Comparison of ENCODE assay signal across 21 cellular contexts in the genomic region with DNA sequence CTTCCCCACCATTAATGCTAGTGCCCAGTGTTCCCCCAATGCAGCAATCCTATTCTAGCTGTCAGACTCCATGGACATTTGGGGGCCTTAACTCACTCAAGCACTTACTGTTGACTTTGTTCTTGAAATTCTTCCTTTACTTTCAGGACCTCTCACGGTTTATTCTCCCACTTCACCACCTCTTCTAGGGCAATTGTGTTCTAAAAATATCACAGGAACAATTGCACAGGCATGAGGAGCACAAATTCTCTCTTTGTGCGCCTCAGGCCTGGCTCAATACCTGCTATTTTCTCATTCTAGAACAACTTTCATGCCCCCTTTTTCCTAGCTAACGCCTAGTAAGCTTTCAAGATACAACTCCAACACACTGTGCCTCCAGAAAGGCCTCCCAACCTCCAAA. TPM values are rescaled to one million over a fixed set of nuclear protein-coding genes. Genes with fewer than 3 reads are reported as not detected.
A peak's percentile ranks its signal among the peaks of the same experiment; 100 is the strongest.
DNase-seq lines count a peak whose midpoint lies in the region; ATAC-seq and TF ChIP-seq lines count a peak whose summit lies in the region.
"Had no signal": no experiment of that assay in that cellular context is flagged by ENCODE, and none has a peak within 500 bp of the region (broad histone marks: within the 10 kb centered on the region; RNA-seq: fewer than 3 reads in every experiment).

No MANE protein-coding gene starts in this region.

- no peak for TF ChIP-seq POLR2A in thyroid gland (IDR thresholded peaks at IDR 0.05)

- WGBS in heart right ventricle, 2 donors, result 50 to 56% methylated on average over 3 of the region's 3 CpGs
- WGBS in thyroid gland, 2 donors, result 31 to 42% methylated on average over 3 of the region's 3 CpGs

- DNase-seq in Right ventricle myocardium superior, result no peak
- DNase-seq in left cardiac atrium, result no peak
- no peak for DNase-seq in heart right ventricle
- no peak for DNase-seq in left ventricle myocardium superior
- peak; percentile 26 to 39 for DNase-seq in thyroid gland
- DNase-seq in kidney tubule cell (ENCODE audit: low spot score), result no peak
- DNase-seq: ACHN; BE2C; C1 segment of cervical spinal cord; CD4-positive, CD25-positive, alpha-beta regulatory T cell; CD8-positive, alpha-beta memory T cell; COR-L47; DMS79; GDM1; H7; HFFc6 had no signal

- ATAC-seq in Right ventricle myocardium superior (ENCODE audit: poor library complexity) (peak; percentile 80), left cardiac atrium (no peak), heart right ventricle (peak in 6 of 8 donors; percentile 32 to 67 (median 58)), left ventricle myocardium superior (peak; percentile 79), GM19463 (IDR thresholded peaks at IDR 0.05; ENCODE audit: unreplicated experiment) (no peak)
- ATAC-seq: GM23338, HCT116 had no signal

- H3K4me1 ChIP-seq in heart right ventricle, result peaks cover 0 to 8% (median 0%) of the 10 kb centered on the region in 9 donors
- peaks cover 25 to 54% of the 10 kb centered on the region in 2 donors for H3K4me1 ChIP-seq in thyroid gland
- H3K4me1 ChIP-seq: BE2C had no signal

- H3K27me3 ChIP-seq in heart right ventricle (peaks cover 0 to 4% (median 0%) of the 10 kb centered on the region in 7 donors), thyroid gland (no peaks in the 10 kb centered on the region)
- H3K27me3 ChIP-seq: BE2C had no signal

- no peaks in the 10 kb centered on the region for H3K36me3 ChIP-seq in heart right ventricle
- no peaks in the 10 kb centered on the region for H3K36me3 ChIP-seq in thyroid gland
- H3K36me3 ChIP-seq: BE2C had no signal

- intact Hi-C loops in Right ventricle myocardium superior (cut with DNase I), result no loop called here
- intact Hi-C loops in left cardiac atrium (cut with DNase I), result no loop called here
- intact Hi-C loops in heart right ventricle (cut with DNase I), result no loop called here
- intact Hi-C loops in left ventricle myocardium superior (cut with micrococcal nuclease), result no loop called here
- intact Hi-C loops in thyroid gland (cut with DNase I), result loop anchor here (10.0 kb wide), 1 partner anchor 624 kb away; no protein-coding TSS in a partner anchor

- H3K27ac ChIP-seq in heart right ventricle, result peak overlapping the region in 1 of 10 donors; percentile 15
- H3K27ac ChIP-seq in thyroid gland, result peak overlapping the region in 2 of 3 donors; percentile 58 to 79
- H3K27ac ChIP-seq: HL-60 had no signal

- no peaks in the 10 kb centered on the region for H3K9me3 ChIP-seq in heart right ventricle
- no peaks in the 10 kb centered on the region for H3K9me3 ChIP-seq in thyroid gland
- H3K9me3 ChIP-seq: BE2C had no signal

- no peak for TF ChIP-seq CTCF in heart right ventricle (IDR thresholded peaks at IDR 0.05)
- no peak for TF ChIP-seq CTCF in thyroid gland (IDR thresholded peaks at IDR 0.05)

- H3K4me3 ChIP-seq in heart right ventricle (no peak overlapping the region), thyroid gland (replicated peaks in 1 of 3) (no peak overlapping the region)
- H3K4me3 ChIP-seq: GM23338 had no signal

RNA-seq across cellular contexts. Expression of a gene that starts 7.3 kb away (rescaled TPM):
- not detected for total RNA-seq in Right ventricle myocardium superior
- total RNA-seq in left cardiac atrium, result under 1 TPM in 1 of 2 donors, not detected in 1; 0.12 TPM
- under 1 TPM in 1 of 10 donors, not detected in 9; 0.07 TPM for total RNA-seq in heart right ventricle
- polyA plus RNA-seq in heart right ventricle, result not detected
- total RNA-seq in left ventricle myocardium superior, result not detected
- under 1 TPM; 0.34 to 0.89 (median 0.73) TPM for total RNA-seq in thyroid gland
- total RNA-seq: CD4-positive, CD25-positive, alpha-beta regulatory T cell; CD8-positive, alpha-beta memory T cell; GM23338; HT1080 had no signal
- polyA plus RNA-seq: CD4-positive, CD25-positive, alpha-beta regulatory T cell; CD8-positive, alpha-beta memory T cell; GM23338 had no signal

Comparison
In these comparisons a context has a peak if more than half of its experiments do, and no peak if none do; other contexts are left out.
1. ATAC-seq: peak in Right ventricle myocardium superior (single experiment), heart right ventricle (6 of 8) and left ventricle myocardium superior (single experiment); none in left cardiac atrium (0 of 2) and GM19463 (single experiment).
2. DNase-seq: peak in thyroid gland (2 of 2); none in Right ventricle myocardium superior (single experiment), left cardiac atrium (single experiment), heart right ventricle (0 of 2), left ventricle myocardium superior (single experiment) and kidney tubule cell (single experiment).